ENCODE assay signal across 9 cellular contexts in genomic region chr6:24125980-24126379, GRCh38.
DNase-seq lines count a peak whose midpoint lies in the region; ATAC-seq lines count a peak whose summit lies in the region.
"Had no signal": no experiment of that assay in that cellular context is flagged by ENCODE, and none has a peak within 500 bp of the region (broad histone marks: within the 10 kb centered on the region; RNA-seq: fewer than 3 reads in every experiment).

Gene NRSN1, plus strand, starts transcription at chr6:24126215. Its CDS starts 8,113 bp downstream, at chr6:24134328.

- H3K9ac ChIP-seq in SK-N-MC (ENCODE audit: insufficient read length) = no peak within 1 kb of the TSS
- no peak within 1 kb of the TSS for H3K9ac ChIP-seq in iPS-20b (ENCODE audit: low read depth, low read length)

- H3K27ac ChIP-seq in SK-N-MC (no peak within 1 kb of the TSS), iPS-20b (ENCODE audit: low read length) (no peak within 1 kb of the TSS)

- H3K27me3 ChIP-seq in iPS-20b (ENCODE audit: insufficient read depth, low read length) = peaks cover 7% of the 10 kb centered on the region; the same call in 1 of the 2 replicates

- H3K36me3 ChIP-seq in SK-N-MC (ENCODE audit: insufficient read depth, low read length) (no peaks in the 10 kb centered on the region), iPS-20b (ENCODE audit: insufficient read depth, low read depth, low read length) (no peaks in the 10 kb centered on the region)

- H3K4me1 ChIP-seq in iPS-20b (ENCODE audit: insufficient read depth, low read length) = no peaks in the 10 kb centered on the region; the same call in 1 of the 2 replicates

- peak within 1 kb of the TSS; percentile 68 for H3K4me3 ChIP-seq in SK-N-MC
- H3K4me3 ChIP-seq in iPS-20b (ENCODE audit: low read length) = peak within 1 kb of the TSS; percentile 75

- no peaks in the 10 kb centered on the region for H3K9me3 ChIP-seq in SK-N-MC (ENCODE audit: low read depth, low read length)
- H3K9me3 ChIP-seq in iPS-20b (ENCODE audit: insufficient read depth, low read depth, low read length) = no peaks in the 10 kb centered on the region

- DNase-seq in COLO668 (lab: John Stamatoyannopoulos, UW; ENCODE audit: unreplicated experiment) = peak; percentile 86
- peak; percentile 54 for DNase-seq in NCI-H1092 treated with DMSO at 0.1 percent for 48 hours (lab: John Stamatoyannopoulos, UW)
- no peak for DNase-seq in SK-N-MC (ENCODE audit: low read depth, low spot score)
- no peak for DNase-seq in SW 1271 (lab: John Stamatoyannopoulos, UW)
- DNase-seq in activated effector memory CD4-positive, alpha-beta T cell treated with Interleukin-2 at 50 U/mL for 16 hours = no peak

- ATAC-seq in GM19397 (IDR thresholded peaks at IDR 0.05; ENCODE audit: unreplicated experiment) (no peak), GM19463 (IDR thresholded peaks at IDR 0.05; ENCODE audit: unreplicated experiment) (no peak)
- ATAC-seq: sciatic nerve had no signal

Comparison
In these comparisons a context has a peak if more than half of its experiments do, and no peak if none do; other contexts are left out.
1. DNase-seq: peak in COLO668 (single experiment) and NCI-H1092 treated with DMSO at 0.1 percent for 48 hours (single experiment); none in SK-N-MC (single experiment), SW 1271 (0 of 2) and activated effector memory CD4-positive, alpha-beta T cell treated with Interleukin-2 at 50 U/mL for 16 hours (single experiment).